ENCODE assay signal across 10 cellular contexts in the genomic region with DNA sequence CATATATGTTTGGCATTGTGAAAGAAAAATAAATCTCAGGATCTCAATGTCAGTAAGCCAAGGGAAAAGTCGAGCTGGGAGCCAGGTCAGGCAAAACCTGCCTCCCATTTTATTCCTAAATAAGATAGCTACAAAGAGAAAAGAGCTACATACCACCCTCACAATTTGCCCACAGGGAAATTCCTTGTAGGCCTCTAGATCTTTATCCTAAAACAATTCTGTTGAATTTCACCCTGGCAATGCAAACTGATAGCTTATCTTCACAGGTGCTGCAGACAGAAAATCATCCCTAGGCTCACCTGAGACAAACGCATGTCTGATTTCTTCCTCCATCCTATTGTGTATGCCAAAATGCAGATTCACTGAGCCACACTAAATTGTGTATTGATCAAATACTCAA.
"Had no signal": no experiment of that assay in that cellular context is flagged by ENCODE, and none has a peak within 500 bp of the region (broad histone marks: within the 10 kb centered on the region; RNA-seq: fewer than 3 reads in every experiment).

No MANE protein-coding gene starts in this region.

- H3K27me3 Mint-ChIP-seq: IgD-negative memory B cell had no signal

- H3K4me1 Mint-ChIP-seq: IgD-negative memory B cell had no signal

- H3K4me3 ChIP-seq: HAP-1 had no signal

- H3K27ac ChIP-seq: HL-60, KMS-11 had no signal

- H3K9me3 Mint-ChIP-seq: HFFc6 had no signal

- H3K27ac Mint-ChIP-seq: HFFc6, IgD-negative memory B cell had no signal

- H3K9me3 ChIP-seq: HAP-1 had no signal

- H3K9ac ChIP-seq: KMS-11 had no signal

- H3K4me1 ChIP-seq: HAP-1 had no signal

- H3K4me2 ChIP-seq: KMS-11 had no signal

- H3K36me3 Mint-ChIP-seq: IgD-negative memory B cell had no signal

- DNase-seq: GOT3, H7, HFFc6, KBM-7 had no signal

- H3K36me3 ChIP-seq: HAP-1 had no signal

- H3K4me3 Mint-ChIP-seq: HFFc6, IgD-negative memory B cell had no signal

- ATAC-seq: HCT116, HepG2 had no signal
